19 cellular contexts compared by ENCODE assay signal in the genomic region with DNA sequence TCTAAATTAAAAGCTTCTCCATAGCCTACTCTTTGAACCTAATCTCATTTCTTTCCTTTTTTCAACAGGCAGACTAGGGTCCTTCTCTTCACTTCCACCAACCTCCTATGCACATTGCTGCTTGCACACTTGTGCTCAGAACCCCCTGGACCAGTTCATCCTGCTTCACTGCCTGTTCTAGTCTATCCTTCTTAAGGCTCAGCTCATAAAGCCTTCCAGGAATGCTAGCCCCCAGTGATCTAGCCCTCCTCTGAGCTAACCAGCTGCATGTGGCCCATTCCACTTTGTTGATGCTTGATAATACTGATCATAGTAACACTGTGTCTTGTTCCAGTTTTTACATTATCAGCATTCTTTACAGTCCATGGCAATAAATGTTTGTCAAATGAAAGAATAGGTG.
"Had no signal": no experiment of that assay in that cellular context is flagged by ENCODE, and none has a peak within 500 bp of the region (broad histone marks: within the 10 kb centered on the region; RNA-seq: fewer than 3 reads in every experiment).

No MANE protein-coding gene starts in this region.

- H3K4me3 ChIP-seq: breast epithelium, gastroesophageal sphincter, spleen, tibial nerve, uterus had no signal

- H3K27ac Mint-ChIP-seq: activated B cell treated with CpG ODN at 0.5 μM for 24 hours; activated CD8-positive, alpha-beta memory T cell treated with anti-CD3 and anti-CD28 coated beads, Interleukin-2, amount 10 ng/mL, durations not matched to agents 7 days and 5 days; activated CD8-positive, alpha-beta T cell treated with anti-CD3 and anti-CD28 coated beads, Interleukin-2, amount 10 ng/mL, durations not matched to agents 7 days and 5 days; activated naive CD4-positive, alpha-beta T cell treated with anti-CD3 and anti-CD28 coated beads, Interleukin-2, amount 50 U/mL, for 24 hours; activated T-helper 2 cell treated with anti-CD3 and anti-CD28 coated beads, Interferon-gamma antibody, Interleukin-2, Interleukin-4, amounts not matched to agents 10 μg/mL and 5 μg/mL and 100 μg/mL, durations not matched to agents 14 hours and 24 hours and 36 hours; immature natural killer cell had no signal

- H3K36me3 ChIP-seq: breast epithelium, gastroesophageal sphincter, spleen, tibial nerve, uterus had no signal

- H3K36me3 Mint-ChIP-seq: activated CD8-positive, alpha-beta memory T cell treated with anti-CD3 and anti-CD28 coated beads, Interleukin-2, amount 10 ng/mL, durations not matched to agents 7 days and 5 days; activated naive CD4-positive, alpha-beta T cell treated with anti-CD3 and anti-CD28 coated beads, Interleukin-2, amount 50 U/mL, for 24 hours; immature natural killer cell; naive thymus-derived CD8-positive, alpha-beta T cell had no signal

- DNase-seq: activated B cell treated with CpG ODN at 0.5 μM for 24 hours; activated CD8-positive, alpha-beta memory T cell treated with anti-CD3 and anti-CD28 coated beads, Interleukin-2, amount 10 ng/mL, durations not matched to agents 7 days and 5 days; activated CD8-positive, alpha-beta T cell treated with anti-CD3 and anti-CD28 coated beads, Interleukin-2, amount 10 ng/mL, durations not matched to agents 7 days and 5 days; activated T-cell treated with anti-CD3 and anti-CD28 coated beads, Interleukin-2, amount 50 U/mL, for 48 hours; central memory CD4-positive, alpha-beta T cell; hippocampal formation; immature natural killer cell; naive thymus-derived CD8-positive, alpha-beta T cell; right cardiac atrium; spleen; stimulated activated naive CD4-positive, alpha-beta T cell treated with Interleukin-2 at 50 U/mL for 16 hours; T-helper 9 cell; uterus had no signal

- H3K4me1 Mint-ChIP-seq: activated B cell treated with CpG ODN at 0.5 μM for 24 hours; activated CD8-positive, alpha-beta memory T cell treated with anti-CD3 and anti-CD28 coated beads, Interleukin-2, amount 10 ng/mL, durations not matched to agents 7 days and 5 days; activated naive CD4-positive, alpha-beta T cell treated with anti-CD3 and anti-CD28 coated beads, Interleukin-2, amount 50 U/mL, for 24 hours; immature natural killer cell; naive thymus-derived CD8-positive, alpha-beta T cell had no signal

- H3K4me1 ChIP-seq: gastroesophageal sphincter, spleen, tibial nerve, uterus had no signal

- H3K9me3 Mint-ChIP-seq: activated naive CD4-positive, alpha-beta T cell treated with anti-CD3 and anti-CD28 coated beads, Interleukin-2, amount 50 U/mL, for 24 hours had no signal

- H3K27ac ChIP-seq: gastroesophageal sphincter, spleen, tibial nerve, uterus had no signal

- H3K4me3 Mint-ChIP-seq: activated B cell treated with CpG ODN at 0.5 μM for 24 hours; activated CD8-positive, alpha-beta memory T cell treated with anti-CD3 and anti-CD28 coated beads, Interleukin-2, amount 10 ng/mL, durations not matched to agents 7 days and 5 days; activated CD8-positive, alpha-beta T cell treated with anti-CD3 and anti-CD28 coated beads, Interleukin-2, amount 10 ng/mL, durations not matched to agents 7 days and 5 days; activated naive CD4-positive, alpha-beta T cell treated with anti-CD3 and anti-CD28 coated beads, Interleukin-2, amount 50 U/mL, for 24 hours; immature natural killer cell; naive thymus-derived CD8-positive, alpha-beta T cell; neural crest cell had no signal

- H3K9me3 ChIP-seq: breast epithelium, gastroesophageal sphincter, uterus had no signal

- ATAC-seq: activated CD8-positive, alpha-beta memory T cell treated with anti-CD3 and anti-CD28 coated beads, Interleukin-2, amount 10 ng/mL, durations not matched to agents 7 days and 5 days; activated CD8-positive, alpha-beta T cell treated with anti-CD3 and anti-CD28 coated beads, Interleukin-2, amount 10 ng/mL, durations not matched to agents 7 days and 5 days; gastroesophageal sphincter; naive thymus-derived CD8-positive, alpha-beta T cell; right cardiac atrium had no signal
